Comparison of ENCODE assay signal across 17 cellular contexts in the genomic region with DNA sequence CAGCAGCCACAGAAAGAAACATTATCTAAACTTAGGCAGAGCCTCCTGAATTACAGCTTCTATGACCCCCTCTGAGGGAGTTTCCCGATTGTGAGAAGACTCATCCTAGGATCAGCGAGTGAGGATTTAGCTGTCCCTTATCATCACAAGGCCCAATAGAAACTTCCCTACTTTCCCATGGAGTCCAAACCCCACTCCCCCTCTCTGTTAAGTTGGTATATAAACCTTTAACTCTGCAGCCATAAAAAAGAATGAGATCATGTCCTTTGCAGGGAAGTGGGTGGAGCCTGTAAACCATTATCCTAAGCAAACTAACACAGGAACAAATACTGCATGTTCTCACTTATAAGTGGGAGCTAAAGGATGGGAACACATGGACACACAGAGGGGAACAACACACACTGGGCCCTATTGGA.
DNase-seq lines count a peak whose midpoint lies in the region; ATAC-seq and TF ChIP-seq lines count a peak whose summit lies in the region.
"Had no signal": no experiment of that assay in that cellular context is flagged by ENCODE, and none has a peak within 500 bp of the region (broad histone marks: within the 10 kb centered on the region; RNA-seq: fewer than 3 reads in every experiment).

No MANE protein-coding gene starts in this region.

- DNase-seq in DMS53 (lab: John Stamatoyannopoulos, UW) (peak; percentile 89), HFFc6 (peak; percentile 17), SW480 (ENCODE audit: low spot score) (peak; percentile 58), kidney tubule cell (ENCODE audit: low spot score) (peak; percentile 74), sciatic nerve (ENCODE audit: low spot score) (no peak), heart right ventricle (no peak)
- DNase-seq: activated B cell treated with CpG ODN at 0.5 μM for 24 hours; activated CD8-positive, alpha-beta memory T cell treated with anti-CD3 and anti-CD28 coated beads, Interleukin-2, amount 50 U/mL, for 48 hours; BE2C; colonic mucosa; esophagus squamous epithelium; NCI-H187; NK-92 treated with Interleukin-12 subunit alpha and Interleukin-12 subunit beta, amount 100 ng/mL, for 24 hours; SK-N-SH had no signal

- H3K36me3 Mint-ChIP-seq in HFFc6 (ENCODE audit: low read depth), result no peaks in the 10 kb centered on the region
- H3K36me3 Mint-ChIP-seq: IgD-negative memory B cell had no signal

- H3K9me3 ChIP-seq in heart right ventricle, result peaks cover 0 to 6% (median 0%) of the 10 kb centered on the region in 11 donors
- H3K9me3 ChIP-seq: BE2C, colonic mucosa, esophagus squamous epithelium, SK-N-SH had no signal

- H3K36me3 ChIP-seq in heart right ventricle, result no peaks in the 10 kb centered on the region
- H3K36me3 ChIP-seq: BE2C, colonic mucosa, esophagus squamous epithelium had no signal

- H3K27ac Mint-ChIP-seq in HFFc6, result peak overlapping the region; percentile 40; the same call in 1 of the 2 replicates
- H3K27ac Mint-ChIP-seq: activated B cell treated with CpG ODN at 0.5 μM for 24 hours, IgD-negative memory B cell had no signal

- ATAC-seq in GM19324 (IDR thresholded peaks at IDR 0.05; ENCODE audit: low FRiP score, unreplicated experiment) (no peak), GM19351 (IDR thresholded peaks at IDR 0.05; ENCODE audit: unreplicated experiment) (no peak), sciatic nerve (no peak), heart right ventricle (no peak)

- peaks cover 3% of the 10 kb centered on the region; the same call in 1 of the 2 replicates for H3K27me3 Mint-ChIP-seq in HFFc6 (ENCODE audit: insufficient read depth)
- H3K27me3 Mint-ChIP-seq: activated B cell treated with CpG ODN at 0.5 μM for 24 hours, IgD-negative memory B cell had no signal

- no peak overlapping the region for H3K4me3 ChIP-seq in heart right ventricle
- H3K4me3 ChIP-seq: colonic mucosa, esophagus squamous epithelium had no signal

- 63 to 68% methylated on average over 2 of the region's 2 CpGs for WGBS in heart right ventricle, 2 donors

- intact Hi-C loops in sciatic nerve (cut with DNase I), result no loop called here
- intact Hi-C loops in heart right ventricle (cut with DNase I), result no loop called here

- H3K9me3 Mint-ChIP-seq in HFFc6, result no peaks in the 10 kb centered on the region
- H3K9me3 Mint-ChIP-seq: activated B cell treated with CpG ODN at 0.5 μM for 24 hours, IgD-negative memory B cell had no signal

- peaks cover 23% of the 10 kb centered on the region for H3K4me1 Mint-ChIP-seq in HFFc6 (ENCODE audit: low read depth)
- H3K4me1 Mint-ChIP-seq: activated B cell treated with CpG ODN at 0.5 μM for 24 hours, IgD-negative memory B cell had no signal

- no peaks in the 10 kb centered on the region for H3K27me3 ChIP-seq in heart right ventricle
- H3K27me3 ChIP-seq: BE2C, colonic mucosa, esophagus squamous epithelium had no signal

- no peak overlapping the region for H3K4me3 Mint-ChIP-seq in HFFc6
- H3K4me3 Mint-ChIP-seq: activated B cell treated with CpG ODN at 0.5 μM for 24 hours, IgD-negative memory B cell had no signal

- H3K4me1 ChIP-seq in heart right ventricle, result no peaks in the 10 kb centered on the region
- H3K4me1 ChIP-seq: BE2C, colonic mucosa had no signal

- TF ChIP-seq CTCF in HFFc6 (IDR thresholded peaks at IDR 0.05) (no peak), heart right ventricle (IDR thresholded peaks at IDR 0.05) (no peak)

- no peak overlapping the region for H3K27ac ChIP-seq in heart right ventricle
- H3K27ac ChIP-seq: colonic mucosa, esophagus squamous epithelium had no signal

Comparison
In these comparisons a context has a peak if more than half of its experiments do, and no peak if none do; other contexts are left out.
1. DNase-seq: peak in DMS53 (single experiment), HFFc6 (single experiment), SW480 (single experiment) and kidney tubule cell (single experiment); none in sciatic nerve (single experiment) and heart right ventricle (0 of 2).